1 cellular context compared by ENCODE assay signal in genomic region chr16:70686376-70687171, GRCh38.
TF ChIP-seq lines count a peak whose summit lies in the region.

No MANE protein-coding gene starts in this region.

TF ChIP-seq in HEK293, 187 proteins besides CTCF, POLR2A, EP300 and RAD21 (continued from another document):
- no peak for TF ChIP-seq HOXC10 (CRISPR knock-in tag; IDR thresholded peaks at IDR 0.05)
- TF ChIP-seq TCF7L2 (IDR thresholded peaks at IDR 0.05; ENCODE audit: borderline replicate concordance, low read depth, low read length) = 0 out of 2 replicates have a peak, but pooled peaks have one; percentile 9
